In genomic region chr2:190407662-190408537, GRCh38 we compare ENCODE assay signal across 8 cellular contexts. TPM values are rescaled to one million over a fixed set of nuclear protein-coding genes. Genes with fewer than 3 reads are reported as not detected.
DNase-seq lines count a peak whose midpoint lies in the region; ATAC-seq and TF ChIP-seq lines count a peak whose summit lies in the region.

Gene MFSD6 (plus strand): TSS chr2:190408355. CDS start chr2:190436030, 27,675 bp downstream.

- H3K9me3 Mint-ChIP-seq in activated T-cell treated with anti-CD3 and anti-CD28 coated beads, Interleukin-2, amount 50 U/mL, for 4 hours: no peaks in the 10 kb centered on the region
- H3K9me3 Mint-ChIP-seq in nephron progenitor cell: no peaks in the 10 kb centered on the region
- H3K9me3 Mint-ChIP-seq in stimulated activated naive CD8-positive, alpha-beta T cell treated with anti-CD3 and anti-CD28 coated beads, Interleukin-15, amount 100 ng/mL, for 72 hours: no peaks in the 10 kb centered on the region

- H3K4me3 ChIP-seq in NT2/D1 (ENCODE audit: insufficient read length, low read depth): peak within 1 kb of the TSS; percentile 58
- H3K4me3 ChIP-seq in fibroblast of mammary gland (ENCODE audit: control insufficient read depth, low read depth, low read length): peak within 1 kb of the TSS; percentile 37

- H3K27me3 Mint-ChIP-seq in activated T-cell treated with anti-CD3 and anti-CD28 coated beads, Interleukin-2, amount 50 U/mL, for 4 hours (ENCODE audit: low read depth): no peaks in the 10 kb centered on the region
- peaks cover 50% of the 10 kb centered on the region for H3K27me3 Mint-ChIP-seq in nephron progenitor cell (ENCODE audit: low read depth, poor library complexity)
- H3K27me3 Mint-ChIP-seq in stimulated activated naive CD8-positive, alpha-beta T cell treated with anti-CD3 and anti-CD28 coated beads, Interleukin-15, amount 100 ng/mL, for 72 hours: no peaks in the 10 kb centered on the region

- no peak for DNase-seq in NT2/D1 (ENCODE audit: low read depth, low spot score)
- peak; percentile 46 for DNase-seq in activated T-cell treated with anti-CD3 and anti-CD28 coated beads, Interleukin-2, amount 50 U/mL, for 4 hours
- no peak for DNase-seq in fibroblast of mammary gland (ENCODE audit: low read depth)
- peak; percentile 71 for DNase-seq in nephron progenitor cell
- DNase-seq in stimulated activated naive CD8-positive, alpha-beta T cell treated with anti-CD3 and anti-CD28 coated beads, Interleukin-15, amount 100 ng/mL, for 72 hours: peak; percentile 70

- no peaks in the 10 kb centered on the region for H3K36me3 ChIP-seq in NT2/D1 (ENCODE audit: insufficient read depth, insufficient read length, low read length)

- peak within 1 kb of the TSS; percentile 47 for H3K9ac ChIP-seq in NT2/D1 (ENCODE audit: insufficient read length, low read depth)

- TF ChIP-seq CTCF in 22Rv1 (IDR thresholded peaks at IDR 0.05) (peak; percentile 24; the same call in 1 of the 2 replicates), fibroblast of mammary gland (conservative IDR thresholded peaks at IDR 0.05; ENCODE audit: control insufficient read depth, insufficient read depth, low read depth, low read length) (no peak), nephron progenitor cell (IDR thresholded peaks at IDR 0.05) (no peak)

- peaks cover 68% of the 10 kb centered on the region for H3K27me3 ChIP-seq in NT2/D1 (ENCODE audit: insufficient read depth, insufficient read length)

- H3K9me3 ChIP-seq in NT2/D1 (ENCODE audit: insufficient read depth, low read length): peaks cover 6% of the 10 kb centered on the region; the same call in 1 of the 2 replicates

- H3K4me3 Mint-ChIP-seq in activated T-cell treated with anti-CD3 and anti-CD28 coated beads, Interleukin-2, amount 50 U/mL, for 4 hours: peak within 1 kb of the TSS; percentile 88
- peak within 1 kb of the TSS; percentile 78 for H3K4me3 Mint-ChIP-seq in nephron progenitor cell
- peak within 1 kb of the TSS; percentile 81 to 85 for H3K4me3 Mint-ChIP-seq in stimulated activated naive CD8-positive, alpha-beta T cell treated with anti-CD3 and anti-CD28 coated beads, Interleukin-15, amount 100 ng/mL, for 72 hours

- ATAC-seq in GM18517 (IDR thresholded peaks at IDR 0.05; ENCODE audit: unreplicated experiment) (peak; percentile 46), HG03060 (IDR thresholded peaks at IDR 0.05; ENCODE audit: low read depth, unreplicated experiment) (peak; percentile 24)
- ATAC-seq in activated T-cell treated with anti-CD3 and anti-CD28 coated beads, Interleukin-2, amount 50 U/mL, for 4 hours: peak; percentile 64 to 73
- peak; percentile 72 for ATAC-seq in stimulated activated naive CD8-positive, alpha-beta T cell treated with anti-CD3 and anti-CD28 coated beads, Interleukin-15, amount 100 ng/mL, for 72 hours

- peaks cover 4% of the 10 kb centered on the region for H3K36me3 Mint-ChIP-seq in activated T-cell treated with anti-CD3 and anti-CD28 coated beads, Interleukin-2, amount 50 U/mL, for 4 hours (ENCODE audit: insufficient read depth)
- H3K36me3 Mint-ChIP-seq in nephron progenitor cell (ENCODE audit: low read depth): no peaks in the 10 kb centered on the region

- H3K27ac Mint-ChIP-seq in nephron progenitor cell: no peak within 1 kb of the TSS
- peak within 1 kb of the TSS; percentile 94 to 97 for H3K27ac Mint-ChIP-seq in stimulated activated naive CD8-positive, alpha-beta T cell treated with anti-CD3 and anti-CD28 coated beads, Interleukin-15, amount 100 ng/mL, for 72 hours

- peaks cover 34% of the 10 kb centered on the region for H3K4me1 Mint-ChIP-seq in activated T-cell treated with anti-CD3 and anti-CD28 coated beads, Interleukin-2, amount 50 U/mL, for 4 hours (ENCODE audit: low read depth)
- H3K4me1 Mint-ChIP-seq in nephron progenitor cell: no peaks in the 10 kb centered on the region
- H3K4me1 Mint-ChIP-seq in stimulated activated naive CD8-positive, alpha-beta T cell treated with anti-CD3 and anti-CD28 coated beads, Interleukin-15, amount 100 ng/mL, for 72 hours: peaks cover 35% of the 10 kb centered on the region

- H3K4me1 ChIP-seq in NT2/D1 (ENCODE audit: insufficient read depth, insufficient read length): peaks cover 3% of the 10 kb centered on the region

- no peak within 1 kb of the TSS for H3K27ac ChIP-seq in 22Rv1

RNA-seq across cellular contexts. Expression of gene MFSD6, which starts in this region (rescaled TPM):
- 10 to 100 TPM; 38.2 to 42.1 (median 41.0) TPM for total RNA-seq in activated T-cell treated with anti-CD3 and anti-CD28 coated beads, Interleukin-2, amount 50 U/mL, for 4 hours

Comparison
In these comparisons a context has a peak if more than half of its experiments do, and no peak if none do; other contexts are left out.
1. DNase-seq: peak in activated T-cell treated with anti-CD3 and anti-CD28 coated beads, Interleukin-2, amount 50 U/mL, for 4 hours (single experiment), nephron progenitor cell (single experiment) and stimulated activated naive CD8-positive, alpha-beta T cell treated with anti-CD3 and anti-CD28 coated beads, Interleukin-15, amount 100 ng/mL, for 72 hours (2 of 2); none in NT2/D1 (single experiment) and fibroblast of mammary gland (single experiment).
2. Peak in every context shown above with its lines, with median percentiles within 50 percentile points of each other: ATAC-seq and H3K4me3 Mint-ChIP-seq.